8 cellular contexts compared by ENCODE assay signal in genomic region chr1:16145030-16145987, GRCh38. TPM values are rescaled to one million over a fixed set of nuclear protein-coding genes. Genes with fewer than 3 reads are reported as not detected.
DNase-seq lines count a peak whose midpoint lies in the region; ATAC-seq and TF ChIP-seq lines count a peak whose summit lies in the region.

No MANE protein-coding gene starts in this region.

- peak overlapping the region in 43 of 59 donors; percentile 2 to 83 (median 56) for H3K27ac ChIP-seq in dorsolateral prefrontal cortex

- H3K27me3 ChIP-seq in dorsolateral prefrontal cortex = peaks cover 0 to 33% (median 2%) of the 10 kb centered on the region in 45 donors

- POLR2A ChIA-PET in AG04449 (lab: Yijun Ruan, JAX) = interaction anchor here (0.6 to 3.3 kb wide), 6 partner anchors 9 to 199 kb away, joined by 3 to 26 read pairs (median 3); partner anchors contain the start of gene EPHA2

- CTCF ChIA-PET in AG04449 (lab: Yijun Ruan, JAX) = interaction anchor here (1.0 to 15.2 kb wide), 6 partner anchors 10 to 72 kb away, joined by 3 to 217 read pairs (median 4); partner anchors contain the start of gene EPHA2

- DNase-seq in AG04449 (ENCODE audit: low read depth, low spot score) (no peak), NCI-H146 treated with DMSO at 0.1 percent for 48 hours (lab: John Stamatoyannopoulos, UW; ENCODE audit: unreplicated experiment) (peak; percentile 47), dorsolateral prefrontal cortex (peak in 1 of 10 donors; percentile 23), lung microvascular endothelial cell (ENCODE audit: low read depth in 2 of 2) (peak; percentile 98 to 99), NCI-H2227 treated with DMSO at 0.1 percent for 48 hours (lab: John Stamatoyannopoulos, UW) (no peak)

- no peak for TF ChIP-seq CTCF in AG04449 (IDR thresholded peaks at IDR 0.05; ENCODE audit: insufficient read depth, low read length, missing control alignments)
- no peak for TF ChIP-seq CTCF in dorsolateral prefrontal cortex (IDR thresholded peaks at IDR 0.05 in 54 of 56, conservative IDR thresholded peaks at IDR 0.05 in 2 of 56; ENCODE audit: low read depth in 1 of 56, partially characterized antibody in 56 of 56)

- intact Hi-C loops in dorsolateral prefrontal cortex (cut with DNase I) = no loop called here

- ATAC-seq in GM19467 (IDR thresholded peaks at IDR 0.05; ENCODE audit: unreplicated experiment) = no peak
- no peak for ATAC-seq in HG03520 (IDR thresholded peaks at IDR 0.05; ENCODE audit: unreplicated experiment)
- ATAC-seq in GM21786 (IDR thresholded peaks at IDR 0.05; ENCODE audit: unreplicated experiment) = no peak

- H3K4me3 ChIP-seq in AG04449 (ENCODE audit: low read depth, low read length) (peak overlapping the region; percentile 45), dorsolateral prefrontal cortex (peak overlapping the region in 10 of 59 donors; percentile 4 to 33 (median 10))

RNA-seq across cellular contexts. Expression of gene EPHA2, which starts 10.6 kb away (rescaled TPM):
- total RNA-seq in dorsolateral prefrontal cortex (10 to 100 TPM in 5 of 120 experiments, 1 to 10 TPM in 115; 1.4 to 14.6 (median 4.4) TPM), lung microvascular endothelial cell (68.6 and 122 TPM in 2 replicates)

Comparison
In these comparisons a context has a peak if more than half of its experiments do, and no peak if none do; other contexts are left out.
1. DNase-seq: peak in NCI-H146 treated with DMSO at 0.1 percent for 48 hours (single experiment) and lung microvascular endothelial cell (2 of 2); none in AG04449 (single experiment) and NCI-H2227 treated with DMSO at 0.1 percent for 48 hours (single experiment).